ENCODE assay signal across 8 cellular contexts in genomic region chr13:113187263-113187669, GRCh38. TPM values are rescaled to one million over a fixed set of nuclear protein-coding genes. Genes with fewer than 3 reads are reported as not detected.
A peak's percentile ranks its signal among the peaks of the same experiment; 100 is the strongest.
DNase-seq lines count a peak whose midpoint lies in the region; ATAC-seq and TF ChIP-seq lines count a peak whose summit lies in the region.

No MANE protein-coding gene starts in this region.

- POLR2A ChIA-PET in AG04449 (lab: Yijun Ruan, JAX): interaction anchor here (1.0 kb wide), 2 partner anchors 9 to 23 kb away, joined by 5 to 8 read pairs; partner anchors contain the start of gene CUL4A

- H3K4me3 ChIP-seq in AG04449 (ENCODE audit: low read depth, low read length) (peak overlapping the region; percentile 1; the same call in 1 of the 2 replicates), MM.1S (ENCODE audit: low read length) (no peak overlapping the region)

- no peaks in the 10 kb centered on the region for H3F3A ChIP-seq in MM.1S (ENCODE audit: insufficient read depth, low read length)

- in situ Hi-C loops in GM13976 (cut with MboI; ENCODE audit: low sequenced_read_pairs, unreplicated experiment): no loop called here

- H3K27me3 ChIP-seq in foreskin keratinocyte (no peaks in the 10 kb centered on the region), MM.1S (replicated peaks; ENCODE audit: insufficient read depth, low read length) (no peaks in the 10 kb centered on the region)

- peak; percentile 100 for ATAC-seq in foreskin keratinocyte
- no peak for ATAC-seq in HG02981 (IDR thresholded peaks at IDR 0.05; ENCODE audit: unreplicated experiment)

- no peak overlapping the region for H3K4me2 ChIP-seq in MM.1S (ENCODE audit: low read depth, low read length)

- TF ChIP-seq RAD21 in Ishikawa (IDR thresholded peaks at IDR 0.05; ENCODE audit: low read depth): no peak

- H2AFZ ChIP-seq in MM.1S (ENCODE audit: low read length): no peak overlapping the region

- H3K79me2 ChIP-seq in MM.1S (ENCODE audit: low read length): 0 out of 2 replicates have a peak, but pooled peaks cover 4% of the 10 kb centered on the region

- H3K9me3 ChIP-seq in MM.1S (replicated peaks; ENCODE audit: insufficient read depth, low read length): no peaks in the 10 kb centered on the region

- H3K4me1 ChIP-seq in foreskin keratinocyte: peaks cover 12% of the 10 kb centered on the region
- H3K4me1 ChIP-seq in MM.1S (ENCODE audit: low read length): no peaks in the 10 kb centered on the region

- H3K27ac ChIP-seq in foreskin keratinocyte (peak overlapping the region; percentile 69), MM.1S (ENCODE audit: low read length) (no peak overlapping the region)

- TF ChIP-seq CTCF in AG04449 (IDR thresholded peaks at IDR 0.05; ENCODE audit: insufficient read depth, low read length, missing control alignments) (no peak), foreskin keratinocyte (conservative IDR thresholded peaks at IDR 0.05) (peak; percentile 40), MM.1S (IDR thresholded peaks at IDR 0.05; ENCODE audit: low read length) (no peak), GM13976 (IDR thresholded peaks at IDR 0.05; ENCODE audit: borderline replicate concordance, control extremely low read depth, extremely low read depth, insufficient read depth, missing control alignments) (no peak)

- peak; percentile 96 for DNase-seq in AG04449 (ENCODE audit: low read depth, low spot score)
- peak; percentile 70 for DNase-seq in activated T-cell treated with anti-CD3 and anti-CD28 coated beads for 48 hours (ENCODE audit: low read depth)
- DNase-seq in foreskin keratinocyte: peak; percentile 96 to 99
- DNase-seq in putamen (ENCODE audit: low spot score): peak; percentile 65
- DNase-seq in MM.1S: no peak
- DNase-seq in GM13976 (ENCODE audit: low spot score): no peak

- H3K9ac ChIP-seq in MM.1S (ENCODE audit: low read length): no peak overlapping the region

- no peaks in the 10 kb centered on the region; the same call in 1 of the 2 replicates for H3K36me3 ChIP-seq in MM.1S (replicated peaks; ENCODE audit: insufficient read depth, low read length)

- no peaks in the 10 kb centered on the region for H4K20me1 ChIP-seq in MM.1S (ENCODE audit: insufficient read depth, low read length)

- no peak for TF ChIP-seq EP300 in Ishikawa (IDR thresholded peaks at IDR 0.05; ENCODE audit: borderline replicate concordance)

- CTCF ChIA-PET in AG04449 (lab: Yijun Ruan, JAX): interaction anchor here (1.3 kb wide), 2 partner anchors 9 to 12 kb away, joined by 3 to 5 read pairs; no protein-coding TSS in a partner anchor

- H3K9me2 ChIP-seq in MM.1S (replicated peaks; ENCODE audit: insufficient read depth, low read length): no peaks in the 10 kb centered on the region

TF ChIP-seq in Ishikawa, 13 proteins besides CTCF, POLR2A, EP300 and RAD21:
- TF ChIP-seq TEAD4 (IDR thresholded peaks at IDR 0.05) (0 out of 2 replicates have a peak, but pooled peaks have one; percentile 27), NFIC (IDR thresholded peaks at IDR 0.05) (peak; percentile 28; the same call in 1 of the 2 replicates), USF1 (IDR thresholded peaks at IDR 0.05) (no peak)

RNA-seq across cellular contexts. Expression of gene PCID2, which starts 21.2 kb away (rescaled TPM):
- 40.4 and 41.7 TPM in 2 replicates for total RNA-seq in foreskin keratinocyte
- polyA plus RNA-seq in foreskin keratinocyte: 29.1 and 32.9 TPM in 2 replicates

RNA-seq across cellular contexts. Expression of gene CUL4A, which starts 22.1 kb away (rescaled TPM):
- total RNA-seq in foreskin keratinocyte: 65.1 and 66.5 TPM in 2 replicates
- polyA plus RNA-seq in foreskin keratinocyte: 27.3 and 31.9 TPM in 2 replicates

RNA-seq across cellular contexts. Expression of gene PROZ, which starts 28.8 kb away (rescaled TPM):
- total RNA-seq in foreskin keratinocyte: not detected in 2 replicates
- polyA plus RNA-seq in foreskin keratinocyte: not detected in 2 replicates

Comparison
In these comparisons a context has a peak if more than half of its experiments do, and no peak if none do; other contexts are left out.
1. DNase-seq: peak in AG04449 (single experiment), activated T-cell treated with anti-CD3 and anti-CD28 coated beads for 48 hours (single experiment), foreskin keratinocyte (2 of 2) and putamen (single experiment); none in MM.1S (single experiment) and GM13976 (single experiment).